ENCODE assay signal across 8 cellular contexts in the genomic region with DNA sequence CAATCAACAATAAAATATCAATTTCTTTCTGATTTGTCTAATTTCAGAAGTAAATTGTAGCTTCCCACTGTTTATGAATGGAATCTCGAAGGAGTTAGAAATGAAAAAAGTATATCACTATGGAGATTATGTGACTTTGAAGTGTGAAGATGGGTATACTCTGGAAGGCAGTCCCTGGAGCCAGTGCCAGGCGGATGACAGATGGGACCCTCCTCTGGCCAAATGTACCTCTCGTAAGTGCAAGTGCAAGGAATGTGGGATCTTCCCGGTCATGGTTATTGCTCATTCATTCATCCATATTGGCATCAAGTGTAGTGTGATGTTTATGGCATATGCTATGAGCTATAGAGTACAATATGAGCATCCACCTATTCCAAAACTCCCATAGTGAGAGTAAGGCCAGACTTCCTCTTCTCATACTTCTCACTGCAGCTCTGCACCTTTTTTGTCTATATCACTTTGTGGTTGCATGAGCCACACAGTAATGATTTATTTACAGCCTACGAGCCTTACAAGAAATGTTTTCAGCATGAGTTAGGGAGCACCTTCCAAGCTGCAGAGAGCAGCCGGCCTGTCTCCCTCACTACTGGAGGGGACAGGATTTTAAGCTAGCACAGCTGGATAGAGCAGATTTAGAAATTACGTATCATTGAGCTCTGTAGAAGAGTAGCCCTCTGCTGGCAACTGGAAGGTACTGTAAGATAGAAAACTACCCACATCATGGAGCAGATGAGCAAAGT. TPM values are rescaled to one million over a fixed set of nuclear protein-coding genes. Genes with fewer than 3 reads are reported as not detected.
A peak's percentile ranks its signal among the peaks of the same experiment; 100 is the strongest.
DNase-seq lines count a peak whose midpoint lies in the region; ATAC-seq and TF ChIP-seq lines count a peak whose summit lies in the region.

No MANE protein-coding gene starts in this region.

- H3K4me1 Mint-ChIP-seq in activated naive CD4-positive, alpha-beta T cell treated with anti-CD3 and anti-CD28 coated beads, Interleukin-2, amount 10 ng/mL, durations not matched to agents 7 days and 5 days = no peaks in the 10 kb centered on the region

- H3K4me3 Mint-ChIP-seq in activated naive CD4-positive, alpha-beta T cell treated with anti-CD3 and anti-CD28 coated beads, Interleukin-2, amount 10 ng/mL, durations not matched to agents 7 days and 5 days = no peak overlapping the region

- peak; percentile 62 for TF ChIP-seq CTCF in IMR-90 (conservative IDR thresholded peaks at IDR 0.05; ENCODE audit: low read depth, low read length)
- TF ChIP-seq CTCF in choroid plexus epithelial cell (conservative IDR thresholded peaks at IDR 0.05; ENCODE audit: low read depth, low read length) = peak; percentile 79
- TF ChIP-seq CTCF in right lobe of liver (IDR thresholded peaks at IDR 0.05) = peak; percentile 54 to 74 (median 70)
- peak; percentile 44 to 71 (median 70) for TF ChIP-seq CTCF in transverse colon (IDR thresholded peaks at IDR 0.05)

- H3K4me1 ChIP-seq in IMR-90 (ENCODE audit: control insufficient read depth, insufficient read depth, low read length) (no peaks in the 10 kb centered on the region), right lobe of liver (no peaks in the 10 kb centered on the region), transverse colon (no peaks in the 10 kb centered on the region)

- peak; percentile 29 for TF ChIP-seq RAD21 in IMR-90 (IDR thresholded peaks at IDR 0.05; ENCODE audit: low read length)

- no peak overlapping the region for H2BK120ac ChIP-seq in IMR-90 (ENCODE audit: low read depth, low read length)

- H3K36me3 ChIP-seq in IMR-90 (ENCODE audit: control insufficient read depth, insufficient read depth, low read length) = no peaks in the 10 kb centered on the region
- no peaks in the 10 kb centered on the region for H3K36me3 ChIP-seq in right lobe of liver
- no peaks in the 10 kb centered on the region for H3K36me3 ChIP-seq in transverse colon

- ATAC-seq in GM21723 (IDR thresholded peaks at IDR 0.05; ENCODE audit: unreplicated experiment) = peak; percentile 89
- peak; percentile 99 for ATAC-seq in IMR-90 (ENCODE audit: low read depth)
- peak; percentile 97 to 100 (median 98) for ATAC-seq in right lobe of liver

- H3K9me3 ChIP-seq in IMR-90 (ENCODE audit: control insufficient read depth, insufficient read depth, low read length) (no peaks in the 10 kb centered on the region), right lobe of liver (no peaks in the 10 kb centered on the region), transverse colon (no peaks in the 10 kb centered on the region)

- H2AK5ac ChIP-seq in IMR-90 (ENCODE audit: low read depth, low read length) = no peak overlapping the region

- in situ Hi-C loops in IMR-90 (cut with MboI; ENCODE audit: low sequenced_read_pairs) (no loop called here), transverse colon (cut with MboI; ENCODE audit: low pct_ligation_motif_present in 1 of 4, low pct_unique_long_range_greater_than_20kb in 1 of 4, low sequenced_read_pairs in 3 of 4) (no loop called here)

- no peak overlapping the region for H3K4me2 ChIP-seq in IMR-90 (ENCODE audit: low read depth, low read length)

- no peak overlapping the region for H3K23ac ChIP-seq in IMR-90 (ENCODE audit: low read depth, low read length)

- intact Hi-C loops in IMR-90 (cut with micrococcal nuclease) = no loop called here
- intact Hi-C loops in right lobe of liver (cut with DNase I) = no loop called here
- intact Hi-C loops in transverse colon (cut with DNase I; ENCODE audit: low total_unique reads) = no loop called here

- peak; percentile 21 for DNase-seq in activated naive CD4-positive, alpha-beta T cell treated with anti-CD3 and anti-CD28 coated beads, Interleukin-2, amount 10 ng/mL, durations not matched to agents 7 days and 5 days
- no peak for DNase-seq in activated naive CD4-positive, alpha-beta T cell treated with anti-CD3 and anti-CD28 coated beads, Interleukin-2, amount 50 U/mL, for 16 hours
- DNase-seq in IMR-90 (peak; percentile 51), OCI-M2 (lab: John Stamatoyannopoulos, UW; ENCODE audit: unreplicated experiment) (peak; percentile 26), choroid plexus epithelial cell (ENCODE audit: low read depth) (peak; percentile 66), right lobe of liver (no peak), transverse colon (no peak)

- H3K18ac ChIP-seq in IMR-90 (ENCODE audit: low read depth, low read length) = no peak overlapping the region

- no peak overlapping the region for H3K4ac ChIP-seq in IMR-90 (ENCODE audit: low read depth, low read length)

- H3K79me1 ChIP-seq in IMR-90 (ENCODE audit: low read depth in 1 of 2, low read length in 2 of 2) = no peaks in the 10 kb centered on the region

- H3K9me3 Mint-ChIP-seq in activated naive CD4-positive, alpha-beta T cell treated with anti-CD3 and anti-CD28 coated beads, Interleukin-2, amount 10 ng/mL, durations not matched to agents 7 days and 5 days = no peaks in the 10 kb centered on the region

- TF ChIP-seq POLR2A in IMR-90 (IDR thresholded peaks at IDR 0.05; ENCODE audit: low read depth, low read length) = no peak
- TF ChIP-seq POLR2A in right lobe of liver (IDR thresholded peaks at IDR 0.05) = no peak
- no peak for TF ChIP-seq POLR2A in transverse colon (IDR thresholded peaks at IDR 0.05)

- no peak overlapping the region for H3K14ac ChIP-seq in IMR-90 (replicated peaks; ENCODE audit: low read depth, low read length)

- CTCF ChIA-PET in activated naive CD4-positive, alpha-beta T cell treated with anti-CD3 and anti-CD28 coated beads, Interleukin-2, amount 10 ng/mL, durations not matched to agents 7 days and 5 days (lab: Charles Lee) = interaction anchor here (0.6 to 2.4 kb wide), 15 partner anchors 8 to 383 kb away, joined by 3 to 16 read pairs (median 4); no protein-coding TSS in a partner anchor
- CTCF ChIA-PET in IMR-90 (lab: Yijun Ruan, JAX) = interaction anchor here (0.7 to 1.7 kb wide), 8 partner anchors 9 to 1576 kb away, joined by 3 to 8 read pairs (median 4); no protein-coding TSS in a partner anchor

- H2AK9ac ChIP-seq in IMR-90 (replicated peaks; ENCODE audit: low read depth, low read length, poor library complexity) = no peak overlapping the region

- H2AFZ ChIP-seq in IMR-90 (replicated peaks; ENCODE audit: low read length, poor library complexity) = no peak overlapping the region

- H2BK20ac ChIP-seq in IMR-90 (ENCODE audit: low read depth, low read length) = no peak overlapping the region

- no peaks in the 10 kb centered on the region for H4K20me1 ChIP-seq in IMR-90 (ENCODE audit: insufficient read depth, low read length)

- H3K27ac Mint-ChIP-seq in activated naive CD4-positive, alpha-beta T cell treated with anti-CD3 and anti-CD28 coated beads, Interleukin-2, amount 10 ng/mL, durations not matched to agents 7 days and 5 days = no peak overlapping the region

- H3K56ac ChIP-seq in IMR-90 (ENCODE audit: extremely low read depth, insufficient read depth, low read length) = no peak overlapping the region

- H3K27ac ChIP-seq in IMR-90 (ENCODE audit: insufficient read depth, low read length) = no peak overlapping the region
- no peak overlapping the region for H3K27ac ChIP-seq in right lobe of liver
- no peak overlapping the region for H3K27ac ChIP-seq in transverse colon

- no peak overlapping the region for H3K9ac ChIP-seq in IMR-90 (ENCODE audit: low read depth, low read length)

- no peak overlapping the region for H4K8ac ChIP-seq in IMR-90 (ENCODE audit: low read depth in 2 of 2, low read length in 2 of 2)

- no peak overlapping the region for H2BK15ac ChIP-seq in IMR-90 (ENCODE audit: low read depth, low read length)

- POLR2A ChIA-PET in IMR-90 (lab: Charles Lee; ENCODE audit: unreplicated experiment) = no interaction called here

- H4K5ac ChIP-seq in IMR-90 (ENCODE audit: low read depth, low read length) = no peak overlapping the region

- H3K4me3 ChIP-seq in IMR-90 (ENCODE audit: insufficient read depth, low read depth, low read length) = no peak overlapping the region
- H3K4me3 ChIP-seq in choroid plexus epithelial cell (ENCODE audit: low read depth, low read length) = no peak overlapping the region
- H3K4me3 ChIP-seq in right lobe of liver = no peak overlapping the region
- H3K4me3 ChIP-seq in transverse colon = no peak overlapping the region

- no peaks in the 10 kb centered on the region for H3K27me3 ChIP-seq in IMR-90 (ENCODE audit: control insufficient read depth, insufficient read depth, low read length)
- no peaks in the 10 kb centered on the region for H3K27me3 ChIP-seq in right lobe of liver
- no peaks in the 10 kb centered on the region for H3K27me3 ChIP-seq in transverse colon

- TF ChIP-seq EP300 in transverse colon (IDR thresholded peaks at IDR 0.05; ENCODE audit: low read depth) = no peak

- no peaks in the 10 kb centered on the region for H3K9me1 ChIP-seq in IMR-90 (ENCODE audit: insufficient read depth, low read length)

- dilution Hi-C loops in IMR-90 (cut with HindIII; ENCODE audit: low sequenced_read_pairs, unreplicated experiment) = no loop called here

- no peaks in the 10 kb centered on the region for H3K27me3 Mint-ChIP-seq in activated naive CD4-positive, alpha-beta T cell treated with anti-CD3 and anti-CD28 coated beads, Interleukin-2, amount 10 ng/mL, durations not matched to agents 7 days and 5 days

- no TSS peak for BruUV-seq in IMR-90 (replicated peaks; lab: Mats Ljungman, UMichigan)

- H3K36me3 Mint-ChIP-seq in activated naive CD4-positive, alpha-beta T cell treated with anti-CD3 and anti-CD28 coated beads, Interleukin-2, amount 10 ng/mL, durations not matched to agents 7 days and 5 days = no peaks in the 10 kb centered on the region

- H2BK5ac ChIP-seq in IMR-90 (ENCODE audit: low read depth, low read length, poor library complexity, severe bottlenecking) = no peak overlapping the region

- H4K91ac ChIP-seq in IMR-90 (ENCODE audit: insufficient read depth, low read depth, low read length) = no peak overlapping the region

- WGBS in IMR-90 (ENCODE audit: extremely low coverage in 2 of 2, insufficient read length in 1 of 2), 2 experiments = no CpG with 5 or more reads among the region's 7 CpGs
- WGBS in right lobe of liver (ENCODE audit: insufficient coverage, low coverage, low lambda C conversion rate, missing lambda C conversion rate) = 37% methylated on average over 5 of the region's 7 CpGs
- WGBS in transverse colon (ENCODE audit: low coverage in 1 of 2), 2 donors = 48 to 52% methylated on average over 3 to 7 of the region's 7 CpGs

TF ChIP-seq in IMR-90, 13 proteins besides CTCF, POLR2A, EP300 and RAD21 (continues in another document):
- no peak for TF ChIP-seq FOS (IDR thresholded peaks at IDR 0.05; ENCODE audit: low read depth, low read length)
- no peak for TF ChIP-seq RFX5 (IDR thresholded peaks at IDR 0.05; ENCODE audit: low read depth, low read length)
- TF ChIP-seq CHD1 (IDR thresholded peaks at IDR 0.05; ENCODE audit: low read depth, low read length) = no peak

RNA-seq across cellular contexts. Expression of a gene that starts 24.9 kb away (rescaled TPM):
- total RNA-seq in IMR-90 (2012; rRNA removed) (not detected in 2 replicates), right lobe of liver (1 to 10 TPM in 1 of 6 experiments, under 1 TPM in 4, not detected in 1; 0.12 to 1.2 (median 0.49) TPM), transverse colon (not detected)
- not detected in 2 replicates for polyA plus RNA-seq in IMR-90 (2012; rRNA removed)
- not detected in 2 replicates for polyA plus RNA-seq in IMR-90 (2012; cell fraction: cytosol; rRNA removed)
- polyA plus RNA-seq in IMR-90 (2012; cell fraction: nucleus; rRNA removed; ENCODE audit: low replicate concordance) = not detected in 2 replicates

Comparison
In these comparisons a context has a peak if more than half of its experiments do, and no peak if none do; other contexts are left out.
1. DNase-seq: peak in activated naive CD4-positive, alpha-beta T cell treated with anti-CD3 and anti-CD28 coated beads, Interleukin-2, amount 10 ng/mL, durations not matched to agents 7 days and 5 days (single experiment), IMR-90 (single experiment), OCI-M2 (single experiment) and choroid plexus epithelial cell (single experiment); none in activated naive CD4-positive, alpha-beta T cell treated with anti-CD3 and anti-CD28 coated beads, Interleukin-2, amount 50 U/mL, for 16 hours (single experiment), right lobe of liver (0 of 3) and transverse colon (single experiment).
2. Peak in every context shown above with its lines, with median percentiles within 50 percentile points of each other: ATAC-seq and CTCF ChIP-seq.